ENCODE assay signal across 13 cellular contexts in genomic region chr16:85903576-85903975, GRCh38. TPM values are rescaled to one million over a fixed set of nuclear protein-coding genes. Genes with fewer than 3 reads are reported as not detected.
DNase-seq lines count a peak whose midpoint lies in the region; FAIRE-seq and TF ChIP-seq lines count a peak whose summit lies in the region.
"Had no signal": no experiment of that assay in that cellular context is flagged by ENCODE, and none has a peak within 500 bp of the region (broad histone marks: within the 10 kb centered on the region; RNA-seq: fewer than 3 reads in every experiment).

No MANE protein-coding gene starts in this region.

- H3K79me2 ChIP-seq in MM.1S (ENCODE audit: low read length): peaks cover 18% of the 10 kb centered on the region

- peaks cover 2% of the 10 kb centered on the region; the same call in 1 of the 2 replicates for H3K27me3 ChIP-seq in MM.1S (replicated peaks; ENCODE audit: insufficient read depth, low read length)

- no peak for TF ChIP-seq CTCF in MM.1S (IDR thresholded peaks at IDR 0.05; ENCODE audit: low read length)

- TF ChIP-seq POLR2A in GM12891 (IDR thresholded peaks at IDR 0.05; ENCODE audit: low read depth, low read length): no peak

- H3K9ac ChIP-seq in MM.1S (ENCODE audit: low read length): peak overlapping the region; percentile 49

- H2AFZ ChIP-seq in MM.1S (ENCODE audit: low read length): peak overlapping the region; percentile 42; the same call in 1 of the 2 replicates
- H2AFZ ChIP-seq: GM23338 had no signal

- no peaks in the 10 kb centered on the region for H3K9me2 ChIP-seq in MM.1S (replicated peaks; ENCODE audit: insufficient read depth, low read length)

- peak overlapping the region; percentile 83 for H3K4me2 ChIP-seq in MM.1S (ENCODE audit: low read depth, low read length)
- H3K4me2 ChIP-seq: GM23338 had no signal

- DNase-seq in CD1c-positive myeloid dendritic cell (ENCODE audit: extremely low spot score) (peak; percentile 64), GM12891 (ENCODE audit: insufficient read length, low spot score) (no peak), MM.1S (peak; percentile 33), cerebellum (ENCODE audit: low spot score) (peak; percentile 32), NOMO-1 treated with DMSO at 0.1 percent for 48 hours (lab: John Stamatoyannopoulos, UW; ENCODE audit: unreplicated experiment) (no peak), SKM-1 (lab: John Stamatoyannopoulos, UW; ENCODE audit: unreplicated experiment) (no peak), KG1 (lab: John Stamatoyannopoulos, UW) (no peak), NCI-H1436 treated with DMSO at 0.1 percent for 48 hours (lab: John Stamatoyannopoulos, UW) (no peak)
- DNase-seq: NCI-H748 treated with DMSO at 0.1 percent for 48 hours, sigmoid colon, SW 1271 had no signal

- H4K20me1 ChIP-seq in MM.1S (ENCODE audit: insufficient read depth, low read length): no peaks in the 10 kb centered on the region

- H3K9me3 ChIP-seq in MM.1S (replicated peaks; ENCODE audit: insufficient read depth, low read length): no peaks in the 10 kb centered on the region
- H3K9me3 ChIP-seq: sigmoid colon had no signal

- H3K36me3 ChIP-seq in MM.1S (replicated peaks; ENCODE audit: insufficient read depth, low read length): no peaks in the 10 kb centered on the region
- H3K36me3 ChIP-seq: sigmoid colon had no signal

- peak; percentile 78 for FAIRE-seq in GM12891 (lab: Jason Lieb, UNC)
- FAIRE-seq: bronchial epithelial cell had no signal

- peak overlapping the region; percentile 87 for H3K27ac ChIP-seq in MM.1S (ENCODE audit: low read length)
- H3K27ac ChIP-seq: sigmoid colon had no signal

- H3F3A ChIP-seq in MM.1S (ENCODE audit: insufficient read depth, low read length): peaks cover 10% of the 10 kb centered on the region

- peaks cover 25% of the 10 kb centered on the region for H3K4me1 ChIP-seq in MM.1S (ENCODE audit: low read length)

- peak overlapping the region; percentile 68 for H3K4me3 ChIP-seq in MM.1S (ENCODE audit: low read length)
- H3K4me3 ChIP-seq: GM23338, sigmoid colon had no signal

TF ChIP-seq in GM12891, 5 proteins besides CTCF, POLR2A, EP300 and RAD21:
- TF ChIP-seq SPI1 (IDR thresholded peaks at IDR 0.05; ENCODE audit: low read depth, low read length) (no peak), PAX5 (IDR thresholded peaks at IDR 0.05; ENCODE audit: insufficient read depth, low read length, severe bottlenecking) (no peak), POU2F2 (IDR thresholded peaks at IDR 0.05; ENCODE audit: low read depth, low read length) (no peak)

RNA-seq across cellular contexts. Expression of gene IRF8, which starts 4.6 kb away (rescaled TPM):
- polyA plus RNA-seq in GM12891 (2012; ENCODE audit: low read depth, missing spikeins): 111 TPM
- 3.7 TPM for total RNA-seq in cerebellum
- total RNA-seq: bronchial epithelial cell had no signal

Comparison
In these comparisons a context has a peak if more than half of its experiments do, and no peak if none do; other contexts are left out.
1. DNase-seq: peak in CD1c-positive myeloid dendritic cell (single experiment), MM.1S (single experiment) and cerebellum (single experiment); none in GM12891 (single experiment), NOMO-1 treated with DMSO at 0.1 percent for 48 hours (single experiment), SKM-1 (single experiment), KG1 (single experiment) and NCI-H1436 treated with DMSO at 0.1 percent for 48 hours (single experiment).